In genomic region chr1:160096491-160097116, GRCh38 we compare ENCODE assay signal across 9 cellular contexts. TPM values are rescaled to one million over a fixed set of nuclear protein-coding genes. Genes with fewer than 3 reads are reported as not detected.
DNase-seq lines count a peak whose midpoint lies in the region; ATAC-seq lines count a peak whose summit lies in the region.
"Had no signal": no experiment of that assay in that cellular context is flagged by ENCODE, and none has a peak within 500 bp of the region (broad histone marks: within the 10 kb centered on the region; RNA-seq: fewer than 3 reads in every experiment).

No MANE protein-coding gene starts in this region.

- H3K27me3 Mint-ChIP-seq in activated T-cell treated with anti-CD3 and anti-CD28 coated beads, Interleukin-2, amount 50 U/mL, for 24 hours: no peaks in the 10 kb centered on the region
- H3K27me3 Mint-ChIP-seq in activated naive CD8-positive, alpha-beta T cell treated with anti-CD3 and anti-CD28 coated beads for 36 hours: no peaks in the 10 kb centered on the region

- H3K4me1 Mint-ChIP-seq in activated T-cell treated with anti-CD3 and anti-CD28 coated beads, Interleukin-2, amount 50 U/mL, for 24 hours (ENCODE audit: low read depth): peaks cover 62% of the 10 kb centered on the region
- H3K4me1 Mint-ChIP-seq in activated naive CD8-positive, alpha-beta T cell treated with anti-CD3 and anti-CD28 coated beads for 36 hours: peaks cover 59% of the 10 kb centered on the region

- no peak for ATAC-seq in GM21576 (IDR thresholded peaks at IDR 0.05; ENCODE audit: unreplicated experiment)
- no peak for ATAC-seq in HG02840 (IDR thresholded peaks at IDR 0.05; ENCODE audit: low FRiP score, unreplicated experiment)

- H3K36me3 Mint-ChIP-seq in activated T-cell treated with anti-CD3 and anti-CD28 coated beads, Interleukin-2, amount 50 U/mL, for 24 hours (ENCODE audit: low read depth): peaks cover 47% of the 10 kb centered on the region
- peaks cover 5% of the 10 kb centered on the region for H3K36me3 Mint-ChIP-seq in activated naive CD8-positive, alpha-beta T cell treated with anti-CD3 and anti-CD28 coated beads for 36 hours

- H3K4me3 Mint-ChIP-seq in activated T-cell treated with anti-CD3 and anti-CD28 coated beads, Interleukin-2, amount 50 U/mL, for 24 hours: peak overlapping the region; percentile 90
- H3K4me3 Mint-ChIP-seq in activated naive CD8-positive, alpha-beta T cell treated with anti-CD3 and anti-CD28 coated beads for 36 hours: peak overlapping the region; percentile 90

- no peak for DNase-seq in activated T-cell treated with anti-CD3 and anti-CD28 coated beads, Interleukin-2, amount 50 U/mL, for 24 hours
- DNase-seq in activated T-cell treated with anti-CD3 and anti-CD28 coated beads for 4 hours (no peak), iris pigment epithelial cell (ENCODE audit: low read depth) (peak; percentile 54), superior temporal gyrus (ENCODE audit: extremely low spot score) (peak; percentile 51), NCI-H187 treated with DMSO at 0.1 percent for 48 hours (lab: John Stamatoyannopoulos, UW) (no peak)
- DNase-seq in activated naive CD8-positive, alpha-beta T cell treated with anti-CD3 and anti-CD28 coated beads for 36 hours: no peak

- peak overlapping the region; percentile 92 for H3K27ac Mint-ChIP-seq in activated T-cell treated with anti-CD3 and anti-CD28 coated beads, Interleukin-2, amount 50 U/mL, for 24 hours
- H3K27ac Mint-ChIP-seq in activated naive CD8-positive, alpha-beta T cell treated with anti-CD3 and anti-CD28 coated beads for 36 hours: peak overlapping the region; percentile 89

- no peaks in the 10 kb centered on the region for H3K9me3 Mint-ChIP-seq in activated T-cell treated with anti-CD3 and anti-CD28 coated beads, Interleukin-2, amount 50 U/mL, for 24 hours
- no peaks in the 10 kb centered on the region for H3K9me3 Mint-ChIP-seq in activated naive CD8-positive, alpha-beta T cell treated with anti-CD3 and anti-CD28 coated beads for 36 hours

RNA-seq across cellular contexts. Expression of gene IGSF8, which starts 1.8 kb away (rescaled TPM):
- 10 to 100 TPM; 38.0 to 39.0 TPM for total RNA-seq in activated naive CD8-positive, alpha-beta T cell treated with anti-CD3 and anti-CD28 coated beads for 36 hours

RNA-seq across cellular contexts. Expression of gene KCNJ9, which starts 15.3 kb away (rescaled TPM):
- total RNA-seq in activated naive CD8-positive, alpha-beta T cell treated with anti-CD3 and anti-CD28 coated beads for 36 hours: under 1 TPM in 1 of 2 experiments, not detected in 1; 0.04 TPM
- total RNA-seq: glomerular endothelial cell had no signal

RNA-seq across cellular contexts. Expression of gene ATP1A2, which starts 19.0 kb away (rescaled TPM):
- total RNA-seq in activated naive CD8-positive, alpha-beta T cell treated with anti-CD3 and anti-CD28 coated beads for 36 hours: not detected
- total RNA-seq: glomerular endothelial cell had no signal

RNA-seq across cellular contexts. Expression of gene KCNJ10, which starts 26.6 kb away (rescaled TPM):
- not detected for total RNA-seq in activated naive CD8-positive, alpha-beta T cell treated with anti-CD3 and anti-CD28 coated beads for 36 hours
- total RNA-seq: glomerular endothelial cell had no signal

RNA-seq across cellular contexts. Expression of gene ATP1A4, which starts 54.8 kb away (rescaled TPM):
- total RNA-seq in activated naive CD8-positive, alpha-beta T cell treated with anti-CD3 and anti-CD28 coated beads for 36 hours: not detected
- total RNA-seq: glomerular endothelial cell had no signal

Comparison
In these comparisons a context has a peak if more than half of its experiments do, and no peak if none do; other contexts are left out.
1. DNase-seq: peak in iris pigment epithelial cell (single experiment) and superior temporal gyrus (single experiment); none in activated T-cell treated with anti-CD3 and anti-CD28 coated beads, Interleukin-2, amount 50 U/mL, for 24 hours (single experiment), activated T-cell treated with anti-CD3 and anti-CD28 coated beads for 4 hours (single experiment), activated naive CD8-positive, alpha-beta T cell treated with anti-CD3 and anti-CD28 coated beads for 36 hours (single experiment) and NCI-H187 treated with DMSO at 0.1 percent for 48 hours (single experiment).